Comparison of ENCODE assay signal across 21 cellular contexts in the genomic region with DNA sequence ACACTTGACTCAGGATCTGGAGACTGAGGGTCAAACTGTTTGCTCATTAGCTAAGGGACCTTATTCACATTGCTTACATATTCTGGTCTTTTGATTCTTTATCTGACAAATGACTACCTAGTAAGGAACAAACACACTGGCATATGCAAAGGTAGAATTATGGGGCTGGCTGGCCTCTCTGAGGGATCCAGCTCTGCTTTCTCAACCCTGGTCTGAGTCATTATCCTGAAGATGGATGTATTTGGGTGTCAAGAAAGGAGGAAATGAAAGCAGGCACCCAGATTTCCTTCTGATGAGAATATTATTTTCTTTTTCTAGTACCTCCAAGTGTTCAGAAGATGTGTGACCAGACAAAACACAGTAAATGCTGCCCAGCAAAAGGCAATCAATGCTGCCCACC. TPM values are rescaled to one million over a fixed set of nuclear protein-coding genes. Genes with fewer than 3 reads are reported as not detected.
DNase-seq lines count a peak whose midpoint lies in the region; ATAC-seq, FAIRE-seq and TF ChIP-seq lines count a peak whose summit lies in the region.
"Had no signal": no experiment of that assay in that cellular context is flagged by ENCODE, and none has a peak within 500 bp of the region (broad histone marks: within the 10 kb centered on the region; RNA-seq: fewer than 3 reads in every experiment).

No MANE protein-coding gene starts in this region.

- no peak overlapping the region for H3K4me3 Mint-ChIP-seq in glutamatergic neuron (ENCODE audit: unreplicated experiment)

- peaks cover 2% of the 10 kb centered on the region for H3K9me3 Mint-ChIP-seq in glutamatergic neuron (ENCODE audit: unreplicated experiment)

- H3K79me2 ChIP-seq in GM12878 (ENCODE audit: control insufficient read depth, insufficient read depth, low read length): no peaks in the 10 kb centered on the region

- CTCF ChIA-PET in GM12878 (lab: Yijun Ruan, JAX): interaction anchor here (1.1 to 2.2 kb wide), 3 partner anchors 14 to 40 kb away, joined by 3 to 13 read pairs (median 5); no protein-coding TSS in a partner anchor

- SMC1A ChIA-PET in GM12878 (lab: Charles Lee; ENCODE audit: uncharacterized antibody, unreplicated experiment): interaction anchor here (0.8 to 1.0 kb wide), 2 partner anchors 24 to 25 kb away, joined by 3 to 4 read pairs; a partner anchor contains a TSS

- H3K36me3 ChIP-seq in GM12878 (ENCODE audit: control insufficient read depth in 2 of 2, insufficient read depth in 2 of 2, low read length in 1 of 2) (no peaks in the 10 kb centered on the region), esophagus squamous epithelium (no peaks in the 10 kb centered on the region)
- H3K36me3 ChIP-seq: SJSA1 had no signal

- H3K27ac Mint-ChIP-seq in glutamatergic neuron (ENCODE audit: unreplicated experiment): no peak overlapping the region

- peaks cover 5% of the 10 kb centered on the region for H3K36me3 Mint-ChIP-seq in glutamatergic neuron (ENCODE audit: unreplicated experiment)

- FAIRE-seq in GM12891 (lab: Jason Lieb, UNC) (no peak), GM12878 (lab: Jason Lieb, UNC) (no peak)
- FAIRE-seq: G401.6, GM19239, H1, K562 had no signal

- DNase-seq in EH (ENCODE audit: low read depth): peak; percentile 18
- DNase-seq in GM12891 (ENCODE audit: insufficient read length, low spot score): no peak
- no peak for DNase-seq in GM12878 (ENCODE audit: low read depth, low spot score)
- no peak for DNase-seq in esophagus squamous epithelium (lab: John Stamatoyannopoulos, UW)
- DNase-seq in glutamatergic neuron: no peak
- DNase-seq in NCI-H82 (lab: John Stamatoyannopoulos, UW): no peak
- DNase-seq: ACHN, AML-193, DMS79, NCI-H1417, NCI-H187, NCI-H2227 treated with DMSO at 0.1 percent for 48 hours, NCI-H524, SW 1271 had no signal

- peak overlapping the region; percentile 4; the same call in 1 of the 2 replicates for H3K4me2 ChIP-seq in GM12878 (ENCODE audit: control insufficient read depth, insufficient read depth)

- no peak for TF ChIP-seq POLR2A in GM12891 (IDR thresholded peaks at IDR 0.05; ENCODE audit: low read depth, low read length)
- no peak for TF ChIP-seq POLR2A in GM12878 (IDR thresholded peaks at IDR 0.05; ENCODE audit: low read depth, low read length)
- TF ChIP-seq POLR2A in esophagus squamous epithelium (IDR thresholded peaks at IDR 0.05): no peak

- no peaks in the 10 kb centered on the region for H3K4me1 Mint-ChIP-seq in glutamatergic neuron (ENCODE audit: low read depth, unreplicated experiment)

- RAD21 ChIA-PET in GM12878 (lab: Charles Lee; ENCODE audit: unreplicated experiment): interaction anchor here (1.0 to 1.8 kb wide), 3 partner anchors 12 to 29 kb away, joined by 3 to 5 read pairs (median 4); a partner anchor contains a TSS

- intact Hi-C loops in GM12878 (cut with micrococcal nuclease; ENCODE audit: unreplicated experiment): no loop called here
- intact Hi-C loops in esophagus squamous epithelium (cut with DNase I): no loop called here

- peak; percentile 67 for ATAC-seq in GM12878
- ATAC-seq in HG03342 (IDR thresholded peaks at IDR 0.05; ENCODE audit: unreplicated experiment): no peak
- ATAC-seq: K562 had no signal

- peak overlapping the region; percentile 39; the same call in 1 of the 2 replicates for H3K27ac ChIP-seq in GM12878 (ENCODE audit: control insufficient read depth, insufficient read depth)
- peak overlapping the region in 3 of 4 donors; percentile 47 to 69 (median 51) for H3K27ac ChIP-seq in esophagus squamous epithelium
- H3K27ac ChIP-seq: C4-2B, SJSA1 had no signal

- H4K20me1 ChIP-seq in GM12878 (ENCODE audit: control insufficient read depth, insufficient read depth): no peaks in the 10 kb centered on the region

- H3K27me3 ChIP-seq in GM12878 (replicated peaks in 1 of 2; ENCODE audit: control insufficient read depth in 2 of 2, insufficient read depth in 2 of 2, low read length in 1 of 2) (no peaks in the 10 kb centered on the region), esophagus squamous epithelium (no peaks in the 10 kb centered on the region)
- H3K27me3 ChIP-seq: SJSA1 had no signal

- peaks cover 39% of the 10 kb centered on the region for H3K4me1 ChIP-seq in GM12878 (ENCODE audit: control insufficient read depth, insufficient read depth, low read length)
- peaks cover 0 to 80% (median 29%) of the 10 kb centered on the region in 3 donors for H3K4me1 ChIP-seq in esophagus squamous epithelium

- in situ Hi-C loops in GM12878 (cut with MboI): no loop called here

- peak overlapping the region; percentile 35 for H2AFZ ChIP-seq in GM12878 (ENCODE audit: control insufficient read depth, low read depth, low read length)

- TF ChIP-seq CTCF in GM12878 (IDR thresholded peaks at IDR 0.05 in 2 of 3, conservative IDR thresholded peaks at IDR 0.05 in 1 of 3; ENCODE audit: control insufficient read depth in 2 of 3, extremely low read depth in 1 of 3, insufficient read depth in 1 of 3, low read depth in 3 of 3, low read length in 3 of 3) (no peak), esophagus squamous epithelium (IDR thresholded peaks at IDR 0.05) (no peak), glutamatergic neuron (IDR thresholded peaks at IDR 0.05; ENCODE audit: partially characterized antibody, unreplicated experiment) (no peak)

- POLR2A ChIA-PET in GM12878 (lab: Charles Lee): interaction anchor here (0.6 kb wide), 1 partner anchor 613 kb away, joined by 4 read pairs; no protein-coding TSS in a partner anchor

- no TSS peak for BruUV-seq in GM12878 (replicated peaks; lab: Mats Ljungman, UMichigan)

- H3K4me3 ChIP-seq in GM12878: no peak overlapping the region
- no peak overlapping the region for H3K4me3 ChIP-seq in esophagus squamous epithelium
- H3K4me3 ChIP-seq: K562, SJSA1 had no signal

- no peak for TF ChIP-seq EP300 in GM12878 (IDR thresholded peaks at IDR 0.05; ENCODE audit: borderline replicate concordance in 1 of 2, control insufficient read depth in 1 of 2, low read depth in 2 of 2, low read length in 2 of 2)

- no peaks in the 10 kb centered on the region for H3K9me3 ChIP-seq in GM12878 (replicated peaks; ENCODE audit: control insufficient read depth, insufficient read depth, low read length)
- no peaks in the 10 kb centered on the region for H3K9me3 ChIP-seq in esophagus squamous epithelium
- H3K9me3 ChIP-seq: SJSA1 had no signal

- no peak for TF ChIP-seq RAD21 in GM12878 (IDR thresholded peaks at IDR 0.05; ENCODE audit: insufficient read depth, low read depth, low read length)

- no peak overlapping the region for H3K9ac ChIP-seq in GM12878 (ENCODE audit: control insufficient read depth, insufficient read depth, low read length)

- H3K27me3 Mint-ChIP-seq in glutamatergic neuron (ENCODE audit: unreplicated experiment): peaks cover 4% of the 10 kb centered on the region

RNA-seq across cellular contexts. Expression of a gene that starts 6.0 kb away (rescaled TPM):
- not detected for polyA plus RNA-seq in GM12891 (2012; ENCODE audit: low read depth, missing spikeins)
- total RNA-seq in GM12878 (2013; cell fraction: nucleolus; rRNA removed): not detected in 2 replicates
- total RNA-seq in GM12878 (2014; rRNA removed) (not detected in 2 replicates), GM12878 (2014; rRNA removed; fragmentation: Illumina TruSeq; extraction: Trizol) (0.46 TPM in 1 of 2 replicates, not detected in the other), GM12878 (2021) (not detected in 2 replicates), esophagus squamous epithelium (not detected), glutamatergic neuron (ENCODE audit: unreplicated experiment) (not detected)
- polyA plus RNA-seq in GM12878 (2011; ENCODE audit: low read depth): not detected
- polyA plus RNA-seq in GM12878 (2011; rRNA removed) (not detected in 2 replicates), GM12878 (2014; fragmentation: Illumina TruSeq; extraction: Trizol) (0.16 TPM in 1 of 2 replicates, not detected in the other), GM12878 (2014; fragmentation: Nextera tagmentation; extraction: Ambion mirVana) (under 1 TPM; 0.27 to 0.69 TPM), GM12878 (2014; rRNA removed) (0.11 TPM in 1 of 2 replicates, not detected in the other), GM12878 (2016; fragmentation: Nextera tagmentation; extraction: Ambion mirVana) (not detected)
- polyA plus RNA-seq in GM12878 (2011; cell fraction: cytosol; rRNA removed): not detected in 2 replicates
- polyA plus RNA-seq in GM12878 (2011; cell fraction: nucleus; rRNA removed): not detected in 2 replicates
- not detected in 2 replicates for polyA plus RNA-seq in GM12878 (2012)
- not detected in 2 replicates for polyA minus RNA-seq in GM12878 (2011; rRNA and poly(A)+ RNA removed)
- polyA minus RNA-seq in GM12878 (2011; cell fraction: cytosol; rRNA and poly(A)+ RNA removed): not detected in 2 replicates
- not detected in 2 replicates for polyA minus RNA-seq in GM12878 (2011; cell fraction: nucleus; rRNA and poly(A)+ RNA removed)
- total RNA-seq: H1, K562, SJSA1 had no signal
- polyA plus RNA-seq: H1, K562 had no signal

RNA-seq across cellular contexts. Expression of a gene that starts 24.3 kb away (rescaled TPM):
- polyA plus RNA-seq in GM12891 (2012; ENCODE audit: low read depth, missing spikeins): 0.95 TPM
- total RNA-seq in GM12878 (2013; cell fraction: nucleolus; rRNA removed): 0.17 and 0.22 TPM in 2 replicates
- total RNA-seq in GM12878 (2014; rRNA removed): 19.5 and 20.5 TPM in 2 replicates
- total RNA-seq in GM12878 (2014; rRNA removed; fragmentation: Illumina TruSeq; extraction: Trizol): 10.7 and 11.4 TPM in 2 replicates
- 12.1 and 12.2 TPM in 2 replicates for total RNA-seq in GM12878 (2021)
- polyA plus RNA-seq in GM12878 (2011; ENCODE audit: low read depth): 0.85 TPM
- polyA plus RNA-seq in GM12878 (2011; rRNA removed): 1.6 and 2.1 TPM in 2 replicates
- polyA plus RNA-seq in GM12878 (2011; cell fraction: cytosol; rRNA removed): 1.7 and 2.5 TPM in 2 replicates
- polyA plus RNA-seq in GM12878 (2011; cell fraction: nucleus; rRNA removed): 0.51 and 0.76 TPM in 2 replicates
- polyA plus RNA-seq in GM12878 (2012): 1.9 and 2.8 TPM in 2 replicates
- 8.4 and 14.8 TPM in 2 replicates for polyA plus RNA-seq in GM12878 (2014; fragmentation: Illumina TruSeq; extraction: Trizol)
- 1 to 10 TPM; 1.4 to 2.9 TPM for polyA plus RNA-seq in GM12878 (2014; fragmentation: Nextera tagmentation; extraction: Ambion mirVana)
- polyA plus RNA-seq in GM12878 (2014; rRNA removed): 20.3 and 22.2 TPM in 2 replicates
- polyA plus RNA-seq in GM12878 (2016; fragmentation: Nextera tagmentation; extraction: Ambion mirVana): 10 to 100 TPM; 17.0 to 17.6 TPM
- polyA minus RNA-seq in GM12878 (2011; rRNA and poly(A)+ RNA removed): 0.88 and 1.4 TPM in 2 replicates
- polyA minus RNA-seq in GM12878 (2011; cell fraction: cytosol; rRNA and poly(A)+ RNA removed): 0.52 TPM in 1 of 2 replicates, not detected in the other
- polyA minus RNA-seq in GM12878 (2011; cell fraction: nucleus; rRNA and poly(A)+ RNA removed): 0.24 and 0.29 TPM in 2 replicates
- 100 to 1,000 TPM; 155 to 336 (median 262) TPM for total RNA-seq in esophagus squamous epithelium
- total RNA-seq in glutamatergic neuron (ENCODE audit: unreplicated experiment): not detected
- total RNA-seq: H1, K562, SJSA1 had no signal
- polyA plus RNA-seq: H1, K562 had no signal

RNA-seq across cellular contexts. Expression of a gene that starts 24.3 kb away (rescaled TPM):
- polyA plus RNA-seq in GM12891 (2012; ENCODE audit: low read depth, missing spikeins): not detected
- total RNA-seq in GM12878 (2013; cell fraction: nucleolus; rRNA removed): not detected in 2 replicates
- not detected in 2 replicates for total RNA-seq in GM12878 (2014; rRNA removed)
- total RNA-seq in GM12878 (2014; rRNA removed; fragmentation: Illumina TruSeq; extraction: Trizol): not detected in 2 replicates
- total RNA-seq in GM12878 (2021): not detected in 2 replicates
- polyA plus RNA-seq in GM12878 (2011; ENCODE audit: low read depth): not detected
- not detected in 2 replicates for polyA plus RNA-seq in GM12878 (2011; rRNA removed)
- not detected in 2 replicates for polyA plus RNA-seq in GM12878 (2011; cell fraction: cytosol; rRNA removed)
- not detected in 2 replicates for polyA plus RNA-seq in GM12878 (2011; cell fraction: nucleus; rRNA removed)
- polyA plus RNA-seq in GM12878 (2012): not detected in 2 replicates
- polyA plus RNA-seq in GM12878 (2014; fragmentation: Illumina TruSeq; extraction: Trizol): not detected in 2 replicates
- not detected for polyA plus RNA-seq in GM12878 (2014; fragmentation: Nextera tagmentation; extraction: Ambion mirVana)
- polyA plus RNA-seq in GM12878 (2014; rRNA removed): not detected in 2 replicates
- not detected for polyA plus RNA-seq in GM12878 (2016; fragmentation: Nextera tagmentation; extraction: Ambion mirVana)
- polyA minus RNA-seq in GM12878 (2011; rRNA and poly(A)+ RNA removed): not detected in 2 replicates
- not detected in 2 replicates for polyA minus RNA-seq in GM12878 (2011; cell fraction: cytosol; rRNA and poly(A)+ RNA removed)
- polyA minus RNA-seq in GM12878 (2011; cell fraction: nucleus; rRNA and poly(A)+ RNA removed): not detected in 2 replicates
- not detected for total RNA-seq in esophagus squamous epithelium
- not detected for total RNA-seq in glutamatergic neuron (ENCODE audit: unreplicated experiment)
- total RNA-seq: H1, K562, SJSA1 had no signal
- polyA plus RNA-seq: H1, K562 had no signal

RNA-seq across cellular contexts. Expression of a gene that starts 41.4 kb away (rescaled TPM):
- not detected for polyA plus RNA-seq in GM12891 (2012; ENCODE audit: low read depth, missing spikeins)
- not detected in 2 replicates for total RNA-seq in GM12878 (2013; cell fraction: nucleolus; rRNA removed)
- total RNA-seq in GM12878 (2014; rRNA removed) (0.45 TPM in 1 of 2 replicates, not detected in the other), GM12878 (2014; rRNA removed; fragmentation: Illumina TruSeq; extraction: Trizol) (not detected in 2 replicates), GM12878 (2021) (not detected in 2 replicates), esophagus squamous epithelium (not detected), glutamatergic neuron (ENCODE audit: unreplicated experiment) (not detected)
- polyA plus RNA-seq in GM12878 (2011; ENCODE audit: low read depth): not detected
- polyA plus RNA-seq in GM12878 (2011; rRNA removed) (not detected in 2 replicates), GM12878 (2014; fragmentation: Illumina TruSeq; extraction: Trizol) (not detected in 2 replicates), GM12878 (2014; fragmentation: Nextera tagmentation; extraction: Ambion mirVana) (not detected), GM12878 (2014; rRNA removed) (not detected in 2 replicates), GM12878 (2016; fragmentation: Nextera tagmentation; extraction: Ambion mirVana) (not detected)
- not detected in 2 replicates for polyA plus RNA-seq in GM12878 (2011; cell fraction: cytosol; rRNA removed)
- polyA plus RNA-seq in GM12878 (2011; cell fraction: nucleus; rRNA removed): not detected in 2 replicates
- not detected in 2 replicates for polyA plus RNA-seq in GM12878 (2012)
- not detected in 2 replicates for polyA minus RNA-seq in GM12878 (2011; rRNA and poly(A)+ RNA removed)
- polyA minus RNA-seq in GM12878 (2011; cell fraction: cytosol; rRNA and poly(A)+ RNA removed): not detected in 2 replicates
- polyA minus RNA-seq in GM12878 (2011; cell fraction: nucleus; rRNA and poly(A)+ RNA removed): not detected in 2 replicates
- total RNA-seq: H1, K562, SJSA1 had no signal
- polyA plus RNA-seq: H1, K562 had no signal

RNA-seq across cellular contexts. Expression of a gene that starts 56.8 kb away (rescaled TPM):
- not detected for polyA plus RNA-seq in GM12891 (2012; ENCODE audit: low read depth, missing spikeins)
- total RNA-seq in GM12878 (2013; cell fraction: nucleolus; rRNA removed): not detected in 2 replicates
- total RNA-seq in GM12878 (2014; rRNA removed) (not detected in 2 replicates), GM12878 (2014; rRNA removed; fragmentation: Illumina TruSeq; extraction: Trizol) (not detected in 2 replicates), GM12878 (2021) (not detected in 2 replicates), esophagus squamous epithelium (not detected), glutamatergic neuron (ENCODE audit: unreplicated experiment) (not detected)
- polyA plus RNA-seq in GM12878 (2011; ENCODE audit: low read depth): not detected
- polyA plus RNA-seq in GM12878 (2011; rRNA removed) (not detected in 2 replicates), GM12878 (2014; fragmentation: Illumina TruSeq; extraction: Trizol) (not detected in 2 replicates), GM12878 (2014; fragmentation: Nextera tagmentation; extraction: Ambion mirVana) (not detected), GM12878 (2014; rRNA removed) (not detected in 2 replicates), GM12878 (2016; fragmentation: Nextera tagmentation; extraction: Ambion mirVana) (not detected)
- polyA plus RNA-seq in GM12878 (2011; cell fraction: cytosol; rRNA removed): not detected in 2 replicates
- polyA plus RNA-seq in GM12878 (2011; cell fraction: nucleus; rRNA removed): not detected in 2 replicates
- polyA plus RNA-seq in GM12878 (2012): not detected in 2 replicates
- polyA minus RNA-seq in GM12878 (2011; rRNA and poly(A)+ RNA removed): not detected in 2 replicates
- polyA minus RNA-seq in GM12878 (2011; cell fraction: cytosol; rRNA and poly(A)+ RNA removed): not detected in 2 replicates
- not detected in 2 replicates for polyA minus RNA-seq in GM12878 (2011; cell fraction: nucleus; rRNA and poly(A)+ RNA removed)
- total RNA-seq: H1, K562, SJSA1 had no signal
- polyA plus RNA-seq: H1, K562 had no signal
